ENCODE assay signal across 8 cellular contexts in the genomic region with DNA sequence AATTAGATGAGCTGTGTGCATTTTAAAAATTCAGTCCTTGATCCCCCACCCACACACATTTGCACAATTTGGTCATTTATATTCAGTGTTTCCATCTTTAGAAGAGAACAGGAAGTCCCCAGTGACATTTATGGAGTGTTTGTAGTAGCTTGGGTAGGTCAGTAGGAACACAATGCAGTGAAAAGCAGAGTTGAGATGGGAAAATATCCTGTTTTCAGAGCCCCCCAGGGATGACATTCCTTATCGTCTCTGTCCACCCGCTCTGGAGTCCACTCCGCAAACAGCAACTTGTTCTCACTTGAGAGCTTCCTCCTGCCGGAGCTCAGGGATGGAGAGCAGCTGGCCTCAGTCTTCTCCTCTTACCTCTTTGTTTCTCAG.
A peak's percentile ranks its signal among the peaks of the same experiment; 100 is the strongest.
DNase-seq lines count a peak whose midpoint lies in the region; ATAC-seq lines count a peak whose summit lies in the region.

No MANE protein-coding gene starts in this region.

- no peaks in the 10 kb centered on the region for H3K27me3 ChIP-seq in BLaER1 treated with 17β-estradiol and CSF1 and Interleukin-3, amounts not matched to agents 10 nM and 100 nM
- no peaks in the 10 kb centered on the region for H3K27me3 ChIP-seq in H7 (ENCODE audit: control insufficient read depth, insufficient read depth, low read length)

- H3K4me3 Mint-ChIP-seq in naive B cell: peak overlapping the region; percentile 52 to 92 (median 84)

- H3K36me3 Mint-ChIP-seq in naive B cell: peaks cover 10 to 27% of the 10 kb centered on the region in 2 donors

- H3K27me3 Mint-ChIP-seq in naive B cell: no peaks in the 10 kb centered on the region

- peaks cover 99 to 100% (median 100%) of the 10 kb centered on the region in 10 experiments for H3K4me1 ChIP-seq in BLaER1 treated with 17β-estradiol and CSF1 and Interleukin-3, amounts not matched to agents 10 nM and 100 nM

- peaks cover 87 to 100% (median 99%) of the 10 kb centered on the region in 3 donors for H3K4me1 Mint-ChIP-seq in naive B cell

- peak overlapping the region in 8 of 10 experiments; percentile 0 to 46 (median 18); a peak in 7 of 20 replicates for H3K4me3 ChIP-seq in BLaER1 treated with 17β-estradiol and CSF1 and Interleukin-3, amounts not matched to agents 10 nM and 100 nM
- H3K4me3 ChIP-seq in H7 (ENCODE audit: insufficient read depth, low read depth, low read length): no peak overlapping the region

- peaks cover 13 to 90% (median 53%) of the 10 kb centered on the region in 11 experiments for H3K36me3 ChIP-seq in BLaER1 treated with 17β-estradiol and CSF1 and Interleukin-3, amounts not matched to agents 10 nM and 100 nM
- H3K36me3 ChIP-seq in H7 (replicated peaks; ENCODE audit: control insufficient read depth, insufficient read depth, low read length): no peaks in the 10 kb centered on the region; the same call in 1 of the 2 replicates

- H3K27ac ChIP-seq in BLaER1 treated with 17β-estradiol and CSF1 and Interleukin-3, amounts not matched to agents 10 nM and 100 nM: peak overlapping the region in 9 of 11 experiments; percentile 41 to 89 (median 70); a peak in 18 of 22 replicates
- peak overlapping the region; percentile 72 for H3K27ac ChIP-seq in cingulate gyrus (ENCODE audit: low read depth, low read length)

- H3K9ac ChIP-seq in BLaER1 treated with 17β-estradiol and CSF1 and Interleukin-3, amounts not matched to agents 10 nM and 100 nM: peak overlapping the region in 9 of 11 experiments; percentile 22 to 80 (median 61); a peak in 17 of 22 replicates

- H3K9me3 ChIP-seq in BLaER1 treated with 17β-estradiol and CSF1 and Interleukin-3, amounts not matched to agents 10 nM and 100 nM (replicated peaks in 1 of 11): no peaks in the 10 kb centered on the region

- DNase-seq in MV-4-11 (lab: John Stamatoyannopoulos, UW) (peak; percentile 27), naive B cell (no peak), SHP77 treated with DMSO at 0.1 percent for 48 hours (lab: John Stamatoyannopoulos, UW) (no peak), H7 (no peak), NCI-H1930 (lab: John Stamatoyannopoulos, UW) (no peak)

- peaks cover 0 to 10% (median 0%) of the 10 kb centered on the region in 7 donors for H3K9me3 Mint-ChIP-seq in naive B cell

- peaks cover 88 to 100% (median 97%) of the 10 kb centered on the region in 11 experiments for H4K20me1 ChIP-seq in BLaER1 treated with 17β-estradiol and CSF1 and Interleukin-3, amounts not matched to agents 10 nM and 100 nM

- peak; percentile 29 to 34 for ATAC-seq in naive B cell (ENCODE audit: low read depth in 2 of 2)
- no peak for ATAC-seq in GM21360 (IDR thresholded peaks at IDR 0.05; ENCODE audit: unreplicated experiment)

- H3K4me2 ChIP-seq in BLaER1 treated with 17β-estradiol and CSF1 and Interleukin-3, amounts not matched to agents 10 nM and 100 nM: peak overlapping the region; percentile 84 to 100 (median 99)

- H3K27ac Mint-ChIP-seq in naive B cell: peak overlapping the region; percentile 82 to 99 (median 95)
